Comparison of ENCODE assay signal across 18 cellular contexts in genomic region chr16:959232-960040, GRCh38. TPM values are rescaled to one million over a fixed set of nuclear protein-coding genes. Genes with fewer than 3 reads are reported as not detected.
DNase-seq lines count a peak whose midpoint lies in the region; ATAC-seq and TF ChIP-seq lines count a peak whose summit lies in the region.
"Had no signal": no experiment of that assay in that cellular context is flagged by ENCODE, and none has a peak within 500 bp of the region (broad histone marks: within the 10 kb centered on the region; RNA-seq: fewer than 3 reads in every experiment).

No MANE protein-coding gene starts in this region.

- no peak overlapping the region for H3K9ac ChIP-seq in MM.1S (ENCODE audit: low read length)
- H3K9ac ChIP-seq: BLaER1 treated with 17β-estradiol and CSF1 and Interleukin-3, amounts not matched to agents 10 nM and 100 nM had no signal

- no peak overlapping the region for H3K4me3 ChIP-seq in lower leg skin (ENCODE audit: low read depth, poor library complexity, severe bottlenecking)
- no peak overlapping the region for H3K4me3 ChIP-seq in MM.1S (ENCODE audit: low read length)
- H3K4me3 ChIP-seq: BLaER1 treated with 17β-estradiol and CSF1 and Interleukin-3, amounts not matched to agents 10 nM and 100 nM had no signal

- no peaks in the 10 kb centered on the region for H3K4me1 ChIP-seq in MM.1S (ENCODE audit: low read length)

- H3K9me3 Mint-ChIP-seq in activated T-cell treated with anti-CD3 and anti-CD28 coated beads, Interleukin-2, amount 50 U/mL, for 24 hours = no peaks in the 10 kb centered on the region
- H3K9me3 Mint-ChIP-seq in neural crest cell = no peaks in the 10 kb centered on the region
- no peaks in the 10 kb centered on the region for H3K9me3 Mint-ChIP-seq in activated CD8-positive, alpha-beta T cell treated with anti-CD3 and anti-CD28 coated beads, Interleukin-2, amount 10 ng/mL, durations not matched to agents 7 days and 5 days (ENCODE audit: insufficient read depth)

- no peaks in the 10 kb centered on the region for H3K27me3 Mint-ChIP-seq in activated T-cell treated with anti-CD3 and anti-CD28 coated beads, Interleukin-2, amount 50 U/mL, for 24 hours
- H3K27me3 Mint-ChIP-seq in neural crest cell (ENCODE audit: low read depth) = no peaks in the 10 kb centered on the region
- no peaks in the 10 kb centered on the region for H3K27me3 Mint-ChIP-seq in activated CD8-positive, alpha-beta T cell treated with anti-CD3 and anti-CD28 coated beads, Interleukin-2, amount 10 ng/mL, durations not matched to agents 7 days and 5 days (ENCODE audit: low read depth)
- H3K27me3 Mint-ChIP-seq: CD4-positive, CD25-positive, alpha-beta regulatory T cell had no signal

- no peak overlapping the region for H3K4me2 ChIP-seq in MM.1S (ENCODE audit: low read depth, low read length)
- H3K4me2 ChIP-seq: BLaER1 treated with 17β-estradiol and CSF1 and Interleukin-3, amounts not matched to agents 10 nM and 100 nM had no signal

- H3K36me3 Mint-ChIP-seq in activated T-cell treated with anti-CD3 and anti-CD28 coated beads, Interleukin-2, amount 50 U/mL, for 24 hours (ENCODE audit: low read depth) = peaks cover 3% of the 10 kb centered on the region
- peaks cover 6% of the 10 kb centered on the region for H3K36me3 Mint-ChIP-seq in neural crest cell (ENCODE audit: low read depth)
- no peaks in the 10 kb centered on the region for H3K36me3 Mint-ChIP-seq in activated CD8-positive, alpha-beta T cell treated with anti-CD3 and anti-CD28 coated beads, Interleukin-2, amount 10 ng/mL, durations not matched to agents 7 days and 5 days (ENCODE audit: low read depth)

- no peak overlapping the region for H3K27ac ChIP-seq in MM.1S (ENCODE audit: low read length)
- H3K27ac ChIP-seq: BLaER1 treated with 17β-estradiol and CSF1 and Interleukin-3, amounts not matched to agents 10 nM and 100 nM had no signal

- H3K9me3 ChIP-seq in MM.1S (replicated peaks; ENCODE audit: insufficient read depth, low read length) = no peaks in the 10 kb centered on the region

- peaks cover 53% of the 10 kb centered on the region for H3K27me3 ChIP-seq in MM.1S (replicated peaks; ENCODE audit: insufficient read depth, low read length)
- H3K27me3 ChIP-seq: BLaER1 treated with 17β-estradiol and CSF1 and Interleukin-3, amounts not matched to agents 10 nM and 100 nM had no signal

- 87 to 91% methylated on average over 24 of the region's 24 CpGs for WGBS in lower leg skin, 2 donors

- ATAC-seq in GM18517 (IDR thresholded peaks at IDR 0.05; ENCODE audit: unreplicated experiment) = no peak
- ATAC-seq in activated CD8-positive, alpha-beta T cell treated with anti-CD3 and anti-CD28 coated beads, Interleukin-2, amount 10 ng/mL, durations not matched to agents 7 days and 5 days = no peak
- ATAC-seq: HCT116 had no signal

- no peak for TF ChIP-seq POLR2A in lower leg skin (IDR thresholded peaks at IDR 0.05)

- no peak for DNase-seq in activated T-cell treated with anti-CD3 and anti-CD28 coated beads, Interleukin-2, amount 50 U/mL, for 24 hours
- DNase-seq in activated T-cell treated with anti-CD3 and anti-CD28 coated beads for 4 hours (no peak), cerebellar nuclear complex (lab: John Stamatoyannopoulos, UW) (peak; percentile 43 to 72), neural crest cell (ENCODE audit: low read depth, low spot score) (no peak), lower leg skin (ENCODE audit: low spot score in 2 of 2) (no peak), MM.1S (no peak)
- no peak for DNase-seq in activated CD8-positive, alpha-beta T cell treated with anti-CD3 and anti-CD28 coated beads, Interleukin-2, amount 10 ng/mL, durations not matched to agents 7 days and 5 days
- DNase-seq: 8988T; AML-193; Calu3; CD4-positive, CD25-positive, alpha-beta regulatory T cell; DMS 273 treated with DMSO at 0.1 percent for 48 hours; DMS79 treated with DMSO at 0.1 percent for 48 hours; EL; GDM1 had no signal

- no peak overlapping the region for H3K4me3 Mint-ChIP-seq in activated T-cell treated with anti-CD3 and anti-CD28 coated beads, Interleukin-2, amount 50 U/mL, for 24 hours
- H3K4me3 Mint-ChIP-seq in neural crest cell = no peak overlapping the region
- no peak overlapping the region for H3K4me3 Mint-ChIP-seq in activated CD8-positive, alpha-beta T cell treated with anti-CD3 and anti-CD28 coated beads, Interleukin-2, amount 10 ng/mL, durations not matched to agents 7 days and 5 days
- H3K4me3 Mint-ChIP-seq: CD4-positive, CD25-positive, alpha-beta regulatory T cell had no signal

- CTCF ChIA-PET in activated CD8-positive, alpha-beta T cell treated with anti-CD3 and anti-CD28 coated beads, Interleukin-2, amount 10 ng/mL, durations not matched to agents 7 days and 5 days (lab: Charles Lee) = no interaction called here

- H3K79me2 ChIP-seq in MM.1S (ENCODE audit: low read length) = no peaks in the 10 kb centered on the region

- H2AFZ ChIP-seq in MM.1S (ENCODE audit: low read length) = no peak overlapping the region

- peak overlapping the region; percentile 29 for H3K27ac Mint-ChIP-seq in activated T-cell treated with anti-CD3 and anti-CD28 coated beads, Interleukin-2, amount 50 U/mL, for 24 hours
- H3K27ac Mint-ChIP-seq in neural crest cell (ENCODE audit: unreplicated experiment) = peak overlapping the region; percentile 62
- no peak overlapping the region for H3K27ac Mint-ChIP-seq in activated CD8-positive, alpha-beta T cell treated with anti-CD3 and anti-CD28 coated beads, Interleukin-2, amount 10 ng/mL, durations not matched to agents 7 days and 5 days
- H3K27ac Mint-ChIP-seq: CD4-positive, CD25-positive, alpha-beta regulatory T cell had no signal

- H3K36me3 ChIP-seq in MM.1S (replicated peaks; ENCODE audit: insufficient read depth, low read length) = no peaks in the 10 kb centered on the region

- intact Hi-C loops in lower leg skin (cut with DNase I; ENCODE audit: low total_unique reads) = no loop called here

- H3K4me1 Mint-ChIP-seq in activated T-cell treated with anti-CD3 and anti-CD28 coated beads, Interleukin-2, amount 50 U/mL, for 24 hours (ENCODE audit: low read depth) = peaks cover 32% of the 10 kb centered on the region
- peaks cover 10% of the 10 kb centered on the region for H3K4me1 Mint-ChIP-seq in neural crest cell
- H3K4me1 Mint-ChIP-seq in activated CD8-positive, alpha-beta T cell treated with anti-CD3 and anti-CD28 coated beads, Interleukin-2, amount 10 ng/mL, durations not matched to agents 7 days and 5 days (ENCODE audit: low read depth) = peaks cover 11% of the 10 kb centered on the region

- no peaks in the 10 kb centered on the region for H4K20me1 ChIP-seq in MM.1S (ENCODE audit: insufficient read depth, low read length)

- no peaks in the 10 kb centered on the region for H3F3A ChIP-seq in MM.1S (ENCODE audit: insufficient read depth, low read length)

- H3K9me2 ChIP-seq in MM.1S (replicated peaks; ENCODE audit: insufficient read depth, low read length) = no peaks in the 10 kb centered on the region

- TF ChIP-seq CTCF in neural crest cell (conservative IDR thresholded peaks at IDR 0.05) (no peak), lower leg skin (IDR thresholded peaks at IDR 0.05) (no peak), MM.1S (IDR thresholded peaks at IDR 0.05; ENCODE audit: low read length) (no peak)

- POLR2A ChIA-PET in activated CD8-positive, alpha-beta T cell treated with anti-CD3 and anti-CD28 coated beads, Interleukin-2, amount 10 ng/mL, durations not matched to agents 7 days and 5 days (lab: Charles Lee) = no interaction called here

RNA-seq across cellular contexts. Expression of gene LMF1, which starts 11.3 kb away (rescaled TPM):
- total RNA-seq in neural crest cell = 16.0 and 19.4 TPM in 2 replicates
- total RNA-seq in lower leg skin = 10 to 100 TPM; 31.3 to 68.3 (median 50.3) TPM
- total RNA-seq in activated CD8-positive, alpha-beta T cell treated with anti-CD3 and anti-CD28 coated beads, Interleukin-2, amount 10 ng/mL, durations not matched to agents 7 days and 5 days = 10 to 100 TPM; 14.3 to 17.4 TPM

RNA-seq across cellular contexts. Expression of gene SOX8, which starts 22.1 kb away (rescaled TPM):
- total RNA-seq in neural crest cell (19.4 and 19.8 TPM in 2 replicates), lower leg skin (10 to 100 TPM in 2 of 4 donors, 1 to 10 TPM in 2; 3.0 to 27.7 (median 11.4) TPM)
- not detected for total RNA-seq in activated CD8-positive, alpha-beta T cell treated with anti-CD3 and anti-CD28 coated beads, Interleukin-2, amount 10 ng/mL, durations not matched to agents 7 days and 5 days

Comparison
In these comparisons a context has a peak if more than half of its experiments do, and no peak if none do; other contexts are left out.
1. DNase-seq: peak in cerebellar nuclear complex (2 of 2); none in activated T-cell treated with anti-CD3 and anti-CD28 coated beads, Interleukin-2, amount 50 U/mL, for 24 hours (single experiment), activated T-cell treated with anti-CD3 and anti-CD28 coated beads for 4 hours (single experiment), neural crest cell (single experiment), lower leg skin (0 of 2), MM.1S (single experiment) and activated CD8-positive, alpha-beta T cell treated with anti-CD3 and anti-CD28 coated beads, Interleukin-2, amount 10 ng/mL, durations not matched to agents 7 days and 5 days (single experiment).